In the genomic region with DNA sequence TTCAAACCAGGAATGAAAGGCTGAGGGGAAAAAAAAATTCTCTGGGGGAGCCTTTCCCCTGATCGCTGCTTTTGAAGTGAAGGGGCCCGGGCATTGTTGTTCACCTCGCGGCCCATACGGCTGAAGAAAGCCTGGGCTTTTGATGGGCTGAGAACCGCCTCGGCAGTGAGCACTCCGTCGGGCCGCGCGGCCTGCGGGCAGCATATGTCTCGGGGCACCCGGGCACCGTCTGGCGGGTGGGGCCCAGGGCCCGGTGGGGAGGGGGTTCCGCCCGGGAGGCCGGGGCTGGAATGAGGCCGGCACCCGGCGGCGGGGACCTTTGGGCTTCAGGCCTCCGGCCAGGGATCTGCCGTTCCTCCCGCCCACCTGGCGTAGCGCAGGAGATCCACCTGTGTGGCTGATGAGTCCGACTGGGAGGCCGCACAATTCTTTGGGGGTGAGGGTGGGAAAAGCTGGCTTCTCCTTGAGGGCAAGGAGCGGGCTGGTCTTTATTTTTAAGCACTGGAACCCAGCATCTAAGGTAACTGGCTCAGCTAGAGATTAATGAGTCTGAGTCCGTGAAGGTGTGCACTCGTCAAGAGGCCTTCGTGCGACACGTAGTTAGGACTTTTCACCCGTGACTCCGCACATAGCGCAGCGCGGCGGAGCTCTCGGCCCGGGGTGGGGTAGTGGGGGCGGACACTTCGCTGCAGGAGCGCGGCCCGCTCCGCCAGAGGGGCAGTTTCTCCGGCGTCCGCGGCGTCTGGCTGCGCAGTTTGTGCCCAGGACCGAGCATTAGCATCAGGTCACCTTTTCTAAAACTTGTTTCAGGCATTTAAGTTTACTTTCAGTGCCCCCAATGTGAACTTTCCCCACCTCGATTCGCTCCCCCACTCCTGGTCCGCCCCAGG, we compare ENCODE assay signal across 12 cellular contexts. TPM values are rescaled to one million over a fixed set of nuclear protein-coding genes. Genes with fewer than 3 reads are reported as not detected.
DNase-seq lines count a peak whose midpoint lies in the region; ATAC-seq, FAIRE-seq and TF ChIP-seq lines count a peak whose summit lies in the region.
"Had no signal": no experiment of that assay in that cellular context is flagged by ENCODE, and none has a peak within 500 bp of the region (broad histone marks: within the 10 kb centered on the region; RNA-seq: fewer than 3 reads in every experiment).

No MANE protein-coding gene starts in this region.

- TF ChIP-seq POLR2A in A549 (IDR thresholded peaks at IDR 0.05; ENCODE audit: low read length) = no peak

- TF ChIP-seq CTCF in A549 (IDR thresholded peaks at IDR 0.05) (no peak), HEK293 (tag by site-specific recombination; IDR thresholded peaks at IDR 0.05) (no peak), BE2C (IDR thresholded peaks at IDR 0.05; ENCODE audit: low read depth, low read length) (no peak)

- DNase-seq in A549 (ENCODE audit: low read depth in 1 of 2, low spot score in 1 of 2) (no peak), ecto neural progenitor cell (ENCODE audit: low spot score) (peak; percentile 63), BE2C (no peak), RPMI8226 (no peak), AG20443 (ENCODE audit: low spot score) (no peak)
- DNase-seq: activated CD4-positive, alpha-beta T cell treated with anti-CD3 and anti-CD28 coated beads for 36 hours; activated gamma-delta T cell; NCI-H1436 treated with DMSO at 0.1 percent for 48 hours; thyroid gland had no signal

- no peak for FAIRE-seq in A549 (lab: Jason Lieb, UNC)

- peak overlapping the region; percentile 94 for H3K4me2 ChIP-seq in A549

- POLR2A ChIA-PET in A549 (lab: Yijun Ruan, JAX) (no interaction called here), HEK293 (lab: Yijun Ruan, JAX) (no interaction called here)

- 92% methylated on average over 37 of the region's 62 CpGs for WGBS in A549 (ENCODE audit: missing lambda C conversion rate)
- WGBS in mesodermal cell (ENCODE audit: insufficient coverage in 2 of 2), 2 experiments = 2 to 4% methylated on average over 43 to 49 of the region's 62 CpGs

- H3K36me3 ChIP-seq in HEK293 (ENCODE audit: control insufficient read depth in 2 of 2, insufficient read depth in 1 of 2, low read length in 2 of 2) = no peaks in the 10 kb centered on the region
- H3K36me3 ChIP-seq in mesodermal cell (ENCODE audit: control insufficient read depth, insufficient read depth, low read length) = no peaks in the 10 kb centered on the region
- no peaks in the 10 kb centered on the region for H3K36me3 ChIP-seq in BE2C
- H3K36me3 ChIP-seq: thyroid gland had no signal

- peaks cover 85% of the 10 kb centered on the region for H3K27me3 ChIP-seq in BE2C

- ATAC-seq in A549 (no peak), GM21529 (IDR thresholded peaks at IDR 0.05; ENCODE audit: unreplicated experiment) (no peak)
- ATAC-seq: activated CD4-positive, alpha-beta T cell treated with anti-CD3 and anti-CD28 coated beads for 36 hours had no signal

- H3K27ac ChIP-seq in A549 (peak overlapping the region; percentile 87 to 90), HEK293 (ENCODE audit: extremely low read depth, low read depth, low read length) (peak overlapping the region; percentile 82), mesodermal cell (ENCODE audit: low read depth, low read length, severe bottlenecking) (no peak overlapping the region)
- H3K27ac ChIP-seq: thyroid gland had no signal

- no peak for TF ChIP-seq EP300 in A549 (IDR thresholded peaks at IDR 0.05)

- H3K4me3 ChIP-seq in A549 = peak overlapping the region; percentile 81
- peak overlapping the region; percentile 64; the same call in 1 of the 2 replicates for H3K4me3 ChIP-seq in HEK293 (ENCODE audit: low read depth, low read length)
- peak overlapping the region; percentile 14 for H3K4me3 ChIP-seq in mesodermal cell (ENCODE audit: extremely low read depth, insufficient read depth, low read length, poor library complexity, severe bottlenecking)
- no peak overlapping the region for H3K4me3 ChIP-seq in BE2C (ENCODE audit: low read depth, low read length)
- H3K4me3 ChIP-seq: thyroid gland had no signal

- CTCF ChIA-PET in A549 (lab: Yijun Ruan, JAX) (interaction anchor here (0.6 to 1.6 kb wide), 6 partner anchors 9 to 880 kb away, joined by 3 to 4 read pairs (median 3); partner anchors contain the start of gene FOXA1), HEK293 (lab: Yijun Ruan, JAX) (no interaction called here)

- H3K4me1 ChIP-seq in A549 = peaks cover 33% of the 10 kb centered on the region
- H3K4me1 ChIP-seq in HEK293 (ENCODE audit: control insufficient read depth, insufficient read depth, low read length) = no peaks in the 10 kb centered on the region
- peaks cover 11% of the 10 kb centered on the region for H3K4me1 ChIP-seq in mesodermal cell (ENCODE audit: control insufficient read depth, insufficient read depth, low read length, poor library complexity, severe bottlenecking)
- H3K4me1 ChIP-seq in BE2C = no peaks in the 10 kb centered on the region

- H3K9me3 ChIP-seq in A549 (no peaks in the 10 kb centered on the region), HEK293 (ENCODE audit: control insufficient read depth, insufficient read depth, low read depth, low read length) (no peaks in the 10 kb centered on the region), mesodermal cell (ENCODE audit: control insufficient read depth, low read length) (no peaks in the 10 kb centered on the region), BE2C (no peaks in the 10 kb centered on the region)
- H3K9me3 ChIP-seq: thyroid gland had no signal

- no peak for TF ChIP-seq RAD21 in A549 (conservative IDR thresholded peaks at IDR 0.05 in 1 of 2, IDR thresholded peaks at IDR 0.05 in 1 of 2)

TF ChIP-seq in A549, 52 proteins besides CTCF, POLR2A, EP300 and RAD21:
- TF ChIP-seq SMC3 (IDR thresholded peaks at IDR 0.05) (no peak), MYC (IDR thresholded peaks at IDR 0.05; ENCODE audit: borderline replicate concordance, low read length) (no peak), FOSL2 (IDR thresholded peaks at IDR 0.05) (no peak), FOSL2 (CRISPR knock-in tag; IDR thresholded peaks at IDR 0.05) (no peak), KDM5A (IDR thresholded peaks at IDR 0.05) (no peak), POLR2AphosphoS2 (conservative IDR thresholded peaks at IDR 0.05; ENCODE audit: low read length) (no peak), BHLHE40 (IDR thresholded peaks at IDR 0.05; ENCODE audit: low read depth, low read length) (no peak), ZSCAN20 (CRISPR knock-in tag; IDR thresholded peaks at IDR 0.05) (no peak), CHD2 (IDR thresholded peaks at IDR 0.05; ENCODE audit: low read length, partially characterized antibody) (no peak), MAFK (IDR thresholded peaks at IDR 0.05; ENCODE audit: partially characterized antibody) (no peak), HDAC2 (IDR thresholded peaks at IDR 0.05) (no peak)

TF ChIP-seq in HEK293, 187 proteins besides CTCF, POLR2A, EP300 and RAD21 (continues in another document):
- no peak for TF ChIP-seq REST (tag by site-specific recombination; IDR thresholded peaks at IDR 0.05)
- TF ChIP-seq ZNF2 (tag by site-specific recombination; IDR thresholded peaks at IDR 0.05) = no peak
- 0 out of 2 replicates have a peak, but pooled peaks have one; percentile 53 for TF ChIP-seq ZNF202 (tag by site-specific recombination; IDR thresholded peaks at IDR 0.05; ENCODE audit: borderline replicate concordance)
- TF ChIP-seq ZNF560 (tag by site-specific recombination; IDR thresholded peaks at IDR 0.05; ENCODE audit: borderline replicate concordance) = no peak
- no peak for TF ChIP-seq ZNF555 (tag by site-specific recombination; conservative IDR thresholded peaks at IDR 0.05)

RNA-seq across cellular contexts. Expression of gene FOXA1, which starts 10.6 kb away (rescaled TPM):
- 17.9 and 18.1 TPM in 2 replicates for polyA plus RNA-seq in A549 (2011; rRNA removed)
- polyA plus RNA-seq in A549 (2012; cell fraction: cytosol; rRNA removed) = 11.1 and 15.1 TPM in 2 replicates
- 14.2 and 22.2 TPM in 2 replicates for polyA plus RNA-seq in A549 (2012; cell fraction: nucleus; rRNA removed)
- polyA plus RNA-seq in A549 (2017; fragmentation: RNase III; extraction: RNeasy Plus Mini Kit Qiagen cat#74134 plus additional on column Dnase treatment) = 5.5 to 5.9 TPM (median 5.8 TPM) in 3 replicates
- polyA minus RNA-seq in A549 (2011; rRNA and poly(A)+ RNA removed) = 15.5 and 16.1 TPM in 2 replicates
- polyA plus RNA-seq in mesodermal cell (2013, experiment 1 of 2) = not detected
- polyA plus RNA-seq in mesodermal cell (2013, experiment 2 of 2) = not detected
- polyA plus RNA-seq in BE2C (2012; ENCODE audit: insufficient read depth, insufficient read length, low read depth) = not detected

RNA-seq across cellular contexts. Expression of gene TTC6, which starts 11.0 kb away (rescaled TPM):
- 0.79 and 1.7 TPM in 2 replicates for polyA plus RNA-seq in A549 (2011; rRNA removed)
- 0.18 and 0.22 TPM in 2 replicates for polyA plus RNA-seq in A549 (2012; cell fraction: cytosol; rRNA removed)
- 0.53 and 1.3 TPM in 2 replicates for polyA plus RNA-seq in A549 (2012; cell fraction: nucleus; rRNA removed)
- polyA plus RNA-seq in A549 (2017; fragmentation: RNase III; extraction: RNeasy Plus Mini Kit Qiagen cat#74134 plus additional on column Dnase treatment) = 0.21 to 0.41 TPM (median 0.34 TPM) in 3 replicates
- polyA minus RNA-seq in A549 (2011; rRNA and poly(A)+ RNA removed) = 1.3 and 1.8 TPM in 2 replicates
- not detected for polyA plus RNA-seq in mesodermal cell (2013, experiment 1 of 2)
- 0.30 TPM for polyA plus RNA-seq in mesodermal cell (2013, experiment 2 of 2)
- not detected for polyA plus RNA-seq in BE2C (2012; ENCODE audit: insufficient read depth, insufficient read length, low read depth)
